2 cellular contexts compared by ENCODE assay signal in the genomic region with DNA sequence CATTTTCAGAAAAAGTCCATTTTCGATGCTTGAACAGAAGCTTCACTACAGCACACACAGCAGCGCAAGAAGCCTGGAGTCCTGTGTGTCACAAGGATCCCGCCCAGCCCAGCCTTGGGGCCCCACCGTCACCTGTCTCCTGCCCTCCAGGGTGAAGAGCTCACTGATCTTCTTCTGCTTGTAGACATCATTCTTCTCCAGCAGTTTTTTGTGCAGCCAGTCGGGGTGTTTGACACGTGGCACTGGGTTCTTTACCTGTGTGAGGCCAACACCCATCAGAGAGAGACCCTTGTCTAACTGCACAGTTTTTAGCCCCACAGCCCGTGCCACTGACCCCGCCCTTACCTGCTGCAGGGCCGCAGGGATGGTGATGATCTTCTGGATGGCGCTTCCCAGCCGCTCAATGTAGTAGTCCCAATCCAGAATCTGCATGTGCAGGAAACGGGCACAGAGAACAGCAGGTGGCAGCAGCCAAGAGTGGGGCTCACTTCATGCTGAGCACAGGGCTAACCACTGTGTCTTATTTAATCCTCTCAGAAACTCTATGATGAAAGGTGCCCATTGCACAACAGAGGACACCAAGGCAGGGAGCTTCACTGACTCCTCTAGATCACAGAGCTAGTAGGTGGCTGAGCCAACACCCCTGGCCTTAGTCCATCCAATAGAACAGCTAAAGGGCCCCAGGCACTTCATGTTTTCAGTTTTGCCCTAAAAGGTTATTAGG.
TF ChIP-seq lines count a peak whose summit lies in the region.

No MANE protein-coding gene starts in this region.

TF ChIP-seq in liver, 16 proteins besides CTCF, POLR2A, EP300 and RAD21:
- no peak for TF ChIP-seq NR2F2 (IDR thresholded peaks at IDR 0.05)
- TF ChIP-seq, protein P1, sequence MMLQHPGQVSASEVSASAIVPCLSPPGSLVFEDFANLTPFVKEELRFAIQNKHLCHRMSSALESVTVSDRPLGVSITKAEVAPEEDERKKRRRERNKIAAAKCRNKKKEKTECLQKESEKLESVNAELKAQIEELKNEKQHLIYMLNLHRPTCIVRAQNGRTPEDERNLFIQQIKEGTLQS (IDR thresholded peaks at IDR 0.05), result no peak
- TF ChIP-seq HNF4A (conservative IDR thresholded peaks at IDR 0.05), result no peak
- no peak for TF ChIP-seq GABPA (IDR thresholded peaks at IDR 0.05 in 1 of 2, conservative IDR thresholded peaks at IDR 0.05 in 1 of 2)
- TF ChIP-seq FOXA2 (IDR thresholded peaks at IDR 0.05), result no peak
- TF ChIP-seq RXRA (IDR thresholded peaks at IDR 0.05), result no peak
- TF ChIP-seq FOXA1 (IDR thresholded peaks at IDR 0.05), result no peak
- TF ChIP-seq SP1 (IDR thresholded peaks at IDR 0.05), result no peak
- TF ChIP-seq, protein P2, sequence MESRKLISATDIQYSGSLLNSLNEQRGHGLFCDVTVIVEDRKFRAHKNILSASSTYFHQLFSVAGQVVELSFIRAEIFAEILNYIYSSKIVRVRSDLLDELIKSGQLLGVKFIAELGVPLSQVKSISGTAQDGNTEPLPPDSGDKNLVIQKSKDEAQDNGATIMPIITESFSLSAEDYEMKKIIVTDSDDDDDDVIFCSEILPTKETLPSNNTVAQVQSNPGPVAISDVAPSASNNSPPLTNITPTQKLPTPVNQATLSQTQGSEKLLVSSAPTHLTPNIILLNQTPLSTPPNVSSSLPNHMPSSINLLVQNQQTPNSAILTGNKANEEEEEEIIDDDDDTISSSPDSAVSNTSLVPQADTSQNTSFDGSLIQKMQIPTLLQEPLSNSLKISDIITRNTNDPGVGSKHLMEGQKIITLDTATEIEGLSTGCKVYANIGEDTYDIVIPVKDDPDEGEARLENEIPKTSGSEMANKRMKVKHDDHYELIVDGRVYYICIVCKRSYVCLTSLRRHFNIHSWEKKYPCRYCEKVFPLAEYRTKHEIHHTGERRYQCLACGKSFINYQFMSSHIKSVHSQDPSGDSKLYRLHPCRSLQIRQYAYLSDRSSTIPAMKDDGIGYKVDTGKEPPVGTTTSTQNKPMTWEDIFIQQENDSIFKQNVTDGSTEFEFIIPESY (IDR thresholded peaks at IDR 0.05), result no peak
- TF ChIP-seq, protein P3, sequence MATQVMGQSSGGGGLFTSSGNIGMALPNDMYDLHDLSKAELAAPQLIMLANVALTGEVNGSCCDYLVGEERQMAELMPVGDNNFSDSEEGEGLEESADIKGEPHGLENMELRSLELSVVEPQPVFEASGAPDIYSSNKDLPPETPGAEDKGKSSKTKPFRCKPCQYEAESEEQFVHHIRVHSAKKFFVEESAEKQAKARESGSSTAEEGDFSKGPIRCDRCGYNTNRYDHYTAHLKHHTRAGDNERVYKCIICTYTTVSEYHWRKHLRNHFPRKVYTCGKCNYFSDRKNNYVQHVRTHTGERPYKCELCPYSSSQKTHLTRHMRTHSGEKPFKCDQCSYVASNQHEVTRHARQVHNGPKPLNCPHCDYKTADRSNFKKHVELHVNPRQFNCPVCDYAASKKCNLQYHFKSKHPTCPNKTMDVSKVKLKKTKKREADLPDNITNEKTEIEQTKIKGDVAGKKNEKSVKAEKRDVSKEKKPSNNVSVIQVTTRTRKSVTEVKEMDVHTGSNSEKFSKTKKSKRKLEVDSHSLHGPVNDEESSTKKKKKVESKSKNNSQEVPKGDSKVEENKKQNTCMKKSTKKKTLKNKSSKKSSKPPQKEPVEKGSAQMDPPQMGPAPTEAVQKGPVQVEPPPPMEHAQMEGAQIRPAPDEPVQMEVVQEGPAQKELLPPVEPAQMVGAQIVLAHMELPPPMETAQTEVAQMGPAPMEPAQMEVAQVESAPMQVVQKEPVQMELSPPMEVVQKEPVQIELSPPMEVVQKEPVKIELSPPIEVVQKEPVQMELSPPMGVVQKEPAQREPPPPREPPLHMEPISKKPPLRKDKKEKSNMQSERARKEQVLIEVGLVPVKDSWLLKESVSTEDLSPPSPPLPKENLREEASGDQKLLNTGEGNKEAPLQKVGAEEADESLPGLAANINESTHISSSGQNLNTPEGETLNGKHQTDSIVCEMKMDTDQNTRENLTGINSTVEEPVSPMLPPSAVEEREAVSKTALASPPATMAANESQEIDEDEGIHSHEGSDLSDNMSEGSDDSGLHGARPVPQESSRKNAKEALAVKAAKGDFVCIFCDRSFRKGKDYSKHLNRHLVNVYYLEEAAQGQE (IDR thresholded peaks at IDR 0.05), result no peak
- TF ChIP-seq TAF1 (conservative IDR thresholded peaks at IDR 0.05), result no peak
- TF ChIP-seq YY1 (IDR thresholded peaks at IDR 0.05), result no peak
- no peak for TF ChIP-seq EGR1 (IDR thresholded peaks at IDR 0.05; ENCODE audit: low read depth in 2 of 2)
- no peak for TF ChIP-seq JUND (IDR thresholded peaks at IDR 0.05)
- TF ChIP-seq, protein P4, sequence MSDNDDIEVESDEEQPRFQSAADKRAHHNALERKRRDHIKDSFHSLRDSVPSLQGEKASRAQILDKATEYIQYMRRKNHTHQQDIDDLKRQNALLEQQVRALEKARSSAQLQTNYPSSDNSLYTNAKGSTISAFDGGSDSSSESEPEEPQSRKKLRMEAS (IDR thresholded peaks at IDR 0.05), result no peak
- TF ChIP-seq HNF4G (IDR thresholded peaks at IDR 0.05), result no peak

TF ChIP-seq in HepG2, 621 proteins besides CTCF, POLR2A, EP300 and RAD21:
- TF ChIP-seq, protein P5, sequence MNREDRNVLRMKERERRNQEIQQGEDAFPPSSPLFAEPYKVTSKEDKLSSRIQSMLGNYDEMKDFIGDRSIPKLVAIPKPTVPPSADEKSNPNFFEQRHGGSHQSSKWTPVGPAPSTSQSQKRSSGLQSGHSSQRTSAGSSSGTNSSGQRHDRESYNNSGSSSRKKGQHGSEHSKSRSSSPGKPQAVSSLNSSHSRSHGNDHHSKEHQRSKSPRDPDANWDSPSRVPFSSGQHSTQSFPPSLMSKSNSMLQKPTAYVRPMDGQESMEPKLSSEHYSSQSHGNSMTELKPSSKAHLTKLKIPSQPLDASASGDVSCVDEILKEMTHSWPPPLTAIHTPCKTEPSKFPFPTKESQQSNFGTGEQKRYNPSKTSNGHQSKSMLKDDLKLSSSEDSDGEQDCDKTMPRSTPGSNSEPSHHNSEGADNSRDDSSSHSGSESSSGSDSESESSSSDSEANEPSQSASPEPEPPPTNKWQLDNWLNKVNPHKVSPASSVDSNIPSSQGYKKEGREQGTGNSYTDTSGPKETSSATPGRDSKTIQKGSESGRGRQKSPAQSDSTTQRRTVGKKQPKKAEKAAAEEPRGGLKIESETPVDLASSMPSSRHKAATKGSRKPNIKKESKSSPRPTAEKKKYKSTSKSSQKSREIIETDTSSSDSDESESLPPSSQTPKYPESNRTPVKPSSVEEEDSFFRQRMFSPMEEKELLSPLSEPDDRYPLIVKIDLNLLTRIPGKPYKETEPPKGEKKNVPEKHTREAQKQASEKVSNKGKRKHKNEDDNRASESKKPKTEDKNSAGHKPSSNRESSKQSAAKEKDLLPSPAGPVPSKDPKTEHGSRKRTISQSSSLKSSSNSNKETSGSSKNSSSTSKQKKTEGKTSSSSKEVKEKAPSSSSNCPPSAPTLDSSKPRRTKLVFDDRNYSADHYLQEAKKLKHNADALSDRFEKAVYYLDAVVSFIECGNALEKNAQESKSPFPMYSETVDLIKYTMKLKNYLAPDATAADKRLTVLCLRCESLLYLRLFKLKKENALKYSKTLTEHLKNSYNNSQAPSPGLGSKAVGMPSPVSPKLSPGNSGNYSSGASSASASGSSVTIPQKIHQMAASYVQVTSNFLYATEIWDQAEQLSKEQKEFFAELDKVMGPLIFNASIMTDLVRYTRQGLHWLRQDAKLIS (CRISPR knock-in tag; IDR thresholded peaks at IDR 0.05), result no peak
- TF ChIP-seq ZNF841 (CRISPR knock-in tag; IDR thresholded peaks at IDR 0.05; ENCODE audit: borderline replicate concordance) (no peak), HOXA5 (CRISPR knock-in tag; IDR thresholded peaks at IDR 0.05) (no peak), ZNF232 (CRISPR knock-in tag; IDR thresholded peaks at IDR 0.05; ENCODE audit: borderline replicate concordance) (no peak), ZZZ3 (CRISPR knock-in tag; IDR thresholded peaks at IDR 0.05; ENCODE audit: borderline replicate concordance) (no peak), EEA1 (CRISPR knock-in tag; IDR thresholded peaks at IDR 0.05; ENCODE audit: borderline replicate concordance) (no peak), NRL (CRISPR knock-in tag; IDR thresholded peaks at IDR 0.05; ENCODE audit: borderline replicate concordance) (no peak), ZSCAN21 (CRISPR knock-in tag; IDR thresholded peaks at IDR 0.05; ENCODE audit: borderline replicate concordance) (no peak), TARDBP (CRISPR knock-in tag; IDR thresholded peaks at IDR 0.05) (no peak), ZNF564 (CRISPR knock-in tag; IDR thresholded peaks at IDR 0.05) (no peak), ZNF432 (CRISPR knock-in tag; IDR thresholded peaks at IDR 0.05; ENCODE audit: borderline replicate concordance) (no peak), ZNF775 (CRISPR knock-in tag; IDR thresholded peaks at IDR 0.05; ENCODE audit: borderline replicate concordance) (no peak), ZNF225 (CRISPR knock-in tag; IDR thresholded peaks at IDR 0.05) (no peak), GATAD1 (CRISPR knock-in tag; IDR thresholded peaks at IDR 0.05) (no peak), ZFP36L2 (CRISPR knock-in tag; IDR thresholded peaks at IDR 0.05) (no peak)
- TF ChIP-seq, protein P6, sequence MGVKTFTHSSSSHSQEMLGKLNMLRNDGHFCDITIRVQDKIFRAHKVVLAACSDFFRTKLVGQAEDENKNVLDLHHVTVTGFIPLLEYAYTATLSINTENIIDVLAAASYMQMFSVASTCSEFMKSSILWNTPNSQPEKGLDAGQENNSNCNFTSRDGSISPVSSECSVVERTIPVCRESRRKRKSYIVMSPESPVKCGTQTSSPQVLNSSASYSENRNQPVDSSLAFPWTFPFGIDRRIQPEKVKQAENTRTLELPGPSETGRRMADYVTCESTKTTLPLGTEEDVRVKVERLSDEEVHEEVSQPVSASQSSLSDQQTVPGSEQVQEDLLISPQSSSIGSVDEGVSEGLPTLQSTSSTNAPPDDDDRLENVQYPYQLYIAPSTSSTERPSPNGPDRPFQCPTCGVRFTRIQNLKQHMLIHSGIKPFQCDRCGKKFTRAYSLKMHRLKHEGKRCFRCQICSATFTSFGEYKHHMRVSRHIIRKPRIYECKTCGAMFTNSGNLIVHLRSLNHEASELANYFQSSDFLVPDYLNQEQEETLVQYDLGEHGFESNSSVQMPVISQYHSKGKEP (CRISPR knock-in tag; IDR thresholded peaks at IDR 0.05), result no peak
- TF ChIP-seq, protein P7, sequence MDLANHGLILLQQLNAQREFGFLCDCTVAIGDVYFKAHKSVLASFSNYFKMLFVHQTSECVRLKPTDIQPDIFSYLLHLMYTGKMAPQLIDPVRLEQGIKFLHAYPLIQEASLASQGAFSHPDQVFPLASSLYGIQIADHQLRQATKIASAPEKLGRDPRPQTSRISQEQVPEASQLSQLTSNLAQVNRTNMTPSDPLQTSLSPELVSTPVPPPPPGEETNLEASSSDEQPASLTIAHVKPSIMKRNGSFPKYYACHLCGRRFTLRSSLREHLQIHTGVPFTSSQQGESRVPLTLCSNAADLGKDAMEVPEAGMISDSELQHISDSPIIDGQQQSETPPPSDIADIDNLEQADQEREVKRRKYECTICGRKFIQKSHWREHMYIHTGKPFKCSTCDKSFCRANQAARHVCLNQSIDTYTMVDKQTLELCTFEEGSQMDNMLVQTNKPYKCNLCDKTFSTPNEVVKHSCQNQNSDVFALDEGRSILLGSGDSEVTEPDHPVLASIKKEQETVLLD (CRISPR knock-in tag; IDR thresholded peaks at IDR 0.05; ENCODE audit: low read depth), result no peak
